18 cellular contexts compared by ENCODE assay signal in genomic region chr2:235934059-235934896, GRCh38.
"Had no signal": no experiment of that assay in that cellular context is flagged by ENCODE, and none has a peak within 500 bp of the region (broad histone marks: within the 10 kb centered on the region; RNA-seq: fewer than 3 reads in every experiment).

No MANE protein-coding gene starts in this region.

- H3K36me3 Mint-ChIP-seq: activated naive CD8-positive, alpha-beta T cell treated with anti-CD3 and anti-CD28 coated beads for 36 hours had no signal

- H3K4me1 Mint-ChIP-seq: activated CD4-positive, alpha-beta T cell treated with anti-CD3 and anti-CD28 coated beads, Interleukin-2, amount 10 ng/mL, durations not matched to agents 24 days and 14 days; activated naive CD8-positive, alpha-beta T cell treated with anti-CD3 and anti-CD28 coated beads for 36 hours had no signal

- H3K27ac Mint-ChIP-seq: activated CD4-positive, alpha-beta T cell treated with anti-CD3 and anti-CD28 coated beads, Interleukin-2, amount 10 ng/mL, durations not matched to agents 24 days and 14 days; activated naive CD8-positive, alpha-beta T cell treated with anti-CD3 and anti-CD28 coated beads for 36 hours; natural killer cell treated with Interleukin-12 subunit alpha and Interleukin-12 subunit beta and Interleukin-15 and Interleukin-18, amount 100 ng/mL, for 72 hours had no signal

- H3K4me3 ChIP-seq: gastroesophageal sphincter, psoas muscle, spleen, thoracic aorta, upper lobe of right lung had no signal

- H3K4me3 Mint-ChIP-seq: activated CD4-positive, alpha-beta T cell treated with anti-CD3 and anti-CD28 coated beads, Interleukin-2, amount 10 ng/mL, durations not matched to agents 24 days and 14 days; activated naive CD8-positive, alpha-beta T cell treated with anti-CD3 and anti-CD28 coated beads for 36 hours; natural killer cell treated with Interleukin-12 subunit alpha and Interleukin-12 subunit beta and Interleukin-15 and Interleukin-18, amount 100 ng/mL, for 72 hours had no signal

- H3K27me3 ChIP-seq: brain microvascular endothelial cell, gastroesophageal sphincter, spleen, upper lobe of right lung had no signal

- H3K27me3 Mint-ChIP-seq: activated CD4-positive, alpha-beta T cell treated with anti-CD3 and anti-CD28 coated beads, Interleukin-2, amount 10 ng/mL, durations not matched to agents 24 days and 14 days; natural killer cell treated with Interleukin-12 subunit alpha and Interleukin-12 subunit beta and Interleukin-15 and Interleukin-18, amount 100 ng/mL, for 72 hours had no signal

- H3K4me1 ChIP-seq: psoas muscle, spleen, upper lobe of right lung had no signal

- H3K9me3 ChIP-seq: psoas muscle, thoracic aorta, upper lobe of right lung had no signal

- H3K36me3 ChIP-seq: brain microvascular endothelial cell, thoracic aorta had no signal

- DNase-seq: activated CD4-positive, alpha-beta T cell treated with anti-CD3 and anti-CD28 coated beads, Interleukin-2, amount 10 ng/mL, durations not matched to agents 24 days and 14 days; activated CD4-positive, CD25-positive, alpha-beta regulatory T cell; activated CD8-positive, alpha-beta memory T cell treated with anti-CD3 and anti-CD28 coated beads, Interleukin-2, amount 50 U/mL, for 48 hours; activated naive CD8-positive, alpha-beta T cell treated with anti-CD3 and anti-CD28 coated beads for 36 hours; anterior cingulate cortex; brain microvascular endothelial cell; cerebellar nuclear complex; dermis blood vessel endothelial cell; left ventricle myocardium superior; mesendoderm; psoas muscle; spleen; upper lobe of right lung had no signal

- ATAC-seq: gastroesophageal sphincter; left ventricle myocardium superior; natural killer cell treated with Interleukin-12 subunit alpha and Interleukin-12 subunit beta and Interleukin-15 and Interleukin-18, amount 100 ng/mL, for 72 hours; psoas muscle; sciatic nerve; upper lobe of right lung had no signal

- FAIRE-seq: keratinocyte had no signal

- H3K9me3 Mint-ChIP-seq: activated CD4-positive, alpha-beta T cell treated with anti-CD3 and anti-CD28 coated beads, Interleukin-2, amount 10 ng/mL, durations not matched to agents 24 days and 14 days; natural killer cell treated with Interleukin-12 subunit alpha and Interleukin-12 subunit beta and Interleukin-15 and Interleukin-18, amount 100 ng/mL, for 72 hours had no signal

- H3K27ac ChIP-seq: brain microvascular endothelial cell, gastroesophageal sphincter, psoas muscle, spleen, thoracic aorta, upper lobe of right lung had no signal
